18 cellular contexts compared by ENCODE assay signal in genomic region chr4:86279247-86279960, GRCh38.
"Had no signal": no experiment of that assay in that cellular context is flagged by ENCODE, and none has a peak within 500 bp of the region (broad histone marks: within the 10 kb centered on the region; RNA-seq: fewer than 3 reads in every experiment).

No MANE protein-coding gene starts in this region.

- H3K4me1 ChIP-seq: colonic mucosa, gastroesophageal sphincter, stomach had no signal

- FAIRE-seq: kidney, small intestine, TTC549, urothelium cell line had no signal

- H3K9me3 Mint-ChIP-seq: activated CD4-positive, alpha-beta T cell treated with anti-CD3 and anti-CD28 coated beads, Interleukin-2, amount 10 ng/mL, durations not matched to agents 7 days and 5 days had no signal

- H2AFZ ChIP-seq: hepatocyte had no signal

- H3K4me3 Mint-ChIP-seq: activated CD4-positive, alpha-beta T cell treated with anti-CD3 and anti-CD28 coated beads, Interleukin-2, amount 10 ng/mL, durations not matched to agents 7 days and 5 days; activated naive CD4-positive, alpha-beta T cell treated with anti-CD3 and anti-CD28 coated beads for 36 hours; mesothelial cell of epicardium had no signal

- H3K9me3 ChIP-seq: colonic mucosa, gastroesophageal sphincter, stomach had no signal

- H3K4me3 ChIP-seq: colonic mucosa, gastroesophageal sphincter, hepatocyte, stomach had no signal

- H3K27me3 ChIP-seq: colonic mucosa, gastroesophageal sphincter, hepatocyte, stomach had no signal

- H3K36me3 ChIP-seq: colonic mucosa, gastroesophageal sphincter, stomach had no signal

- ATAC-seq: gastroesophageal sphincter, left ventricle myocardium superior, right cardiac atrium had no signal

- H3K4me1 Mint-ChIP-seq: activated CD4-positive, alpha-beta T cell treated with anti-CD3 and anti-CD28 coated beads, Interleukin-2, amount 10 ng/mL, durations not matched to agents 7 days and 5 days had no signal

- H3K27ac ChIP-seq: colonic mucosa, epithelial cell of prostate, gastroesophageal sphincter, hepatocyte, stomach had no signal

- H3K27me3 Mint-ChIP-seq: activated CD4-positive, alpha-beta T cell treated with anti-CD3 and anti-CD28 coated beads, Interleukin-2, amount 10 ng/mL, durations not matched to agents 7 days and 5 days had no signal

- H3K79me2 ChIP-seq: hepatocyte had no signal

- H3K4me2 ChIP-seq: hepatocyte had no signal

- H3K27ac Mint-ChIP-seq: activated CD4-positive, alpha-beta T cell treated with anti-CD3 and anti-CD28 coated beads, Interleukin-2, amount 10 ng/mL, durations not matched to agents 7 days and 5 days; activated naive CD4-positive, alpha-beta T cell treated with anti-CD3 and anti-CD28 coated beads for 36 hours; mesothelial cell of epicardium had no signal

- DNase-seq: activated CD4-positive, alpha-beta T cell treated with anti-CD3 and anti-CD28 coated beads, Interleukin-2, amount 10 ng/mL, durations not matched to agents 7 days and 5 days; activated CD4-positive, CD25-positive, alpha-beta regulatory T cell; activated CD8-positive, alpha-beta memory T cell treated with anti-CD3 and anti-CD28 coated beads for 24 hours; activated naive CD4-positive, alpha-beta T cell treated with anti-CD3 and anti-CD28 coated beads for 36 hours; caudate nucleus; colonic mucosa; effector memory CD4-positive, alpha-beta T cell; kidney; left ventricle myocardium superior; right cardiac atrium; small intestine; stomach had no signal

- H3K36me3 Mint-ChIP-seq: mesothelial cell of epicardium had no signal
